ENCODE assay signal across 20 cellular contexts in genomic region chr3:10766049-10766705, GRCh38. TPM values are rescaled to one million over a fixed set of nuclear protein-coding genes. Genes with fewer than 3 reads are reported as not detected.
DNase-seq lines count a peak whose midpoint lies in the region; ATAC-seq, FAIRE-seq and TF ChIP-seq lines count a peak whose summit lies in the region.
"Had no signal": no experiment of that assay in that cellular context is flagged by ENCODE, and none has a peak within 500 bp of the region (broad histone marks: within the 10 kb centered on the region; RNA-seq: fewer than 3 reads in every experiment).

No MANE protein-coding gene starts in this region.

- no peaks in the 10 kb centered on the region for H3K4me1 ChIP-seq in esophagus muscularis mucosa
- H3K4me1 ChIP-seq: A549, Caco-2, HAP-1 had no signal

- no peak overlapping the region for H3K4me3 ChIP-seq in esophagus muscularis mucosa
- H3K4me3 ChIP-seq: A549, GM23248, HAP-1 had no signal

- H3K27ac ChIP-seq in esophagus muscularis mucosa (replicated peaks in 1 of 4): no peak overlapping the region
- H3K27ac ChIP-seq: 22Rv1, A549, C4-2B, GM23248 had no signal

- intact Hi-C loops in esophagus muscularis mucosa (cut with DNase I): loop anchor here (10.0 kb wide), 1 partner anchor 179 kb away; no protein-coding TSS in a partner anchor

- ATAC-seq in activated CD8-positive, alpha-beta memory T cell treated with anti-CD3 and anti-CD28 coated beads, Interleukin-2, amount 10 ng/mL, durations not matched to agents 7 days and 5 days: no peak
- ATAC-seq: A549 had no signal

- no peaks in the 10 kb centered on the region for H3K9me3 Mint-ChIP-seq in activated CD8-positive, alpha-beta memory T cell treated with anti-CD3 and anti-CD28 coated beads, Interleukin-2, amount 10 ng/mL, durations not matched to agents 7 days and 5 days (ENCODE audit: low read depth)
- H3K9me3 Mint-ChIP-seq in type B pancreatic cell: no peaks in the 10 kb centered on the region
- H3K9me3 Mint-ChIP-seq: CD4-positive, alpha-beta T cell had no signal

- TF ChIP-seq CTCF in esophagus muscularis mucosa (IDR thresholded peaks at IDR 0.05): no peak
- no peak for TF ChIP-seq CTCF in type B pancreatic cell (conservative IDR thresholded peaks at IDR 0.05)

- CTCF ChIA-PET in activated CD8-positive, alpha-beta memory T cell treated with anti-CD3 and anti-CD28 coated beads, Interleukin-2, amount 10 ng/mL, durations not matched to agents 7 days and 5 days (lab: Charles Lee): interaction anchor here (1.2 to 1.5 kb wide), 2 partner anchors 8 to 27 kb away, joined by 3 to 4 read pairs; no protein-coding TSS in a partner anchor

- 48% methylated on average over 4 of the region's 4 CpGs for WGBS in esophagus muscularis mucosa

- peaks cover 0 to 62% (median under 1%) of the 10 kb centered on the region in 4 donors for H3K27me3 ChIP-seq in esophagus muscularis mucosa

- H3K27ac Mint-ChIP-seq in activated CD8-positive, alpha-beta memory T cell treated with anti-CD3 and anti-CD28 coated beads, Interleukin-2, amount 10 ng/mL, durations not matched to agents 7 days and 5 days: no peak overlapping the region
- no peak overlapping the region for H3K27ac Mint-ChIP-seq in type B pancreatic cell
- H3K27ac Mint-ChIP-seq: CD4-positive, alpha-beta T cell had no signal

- H3K4me1 Mint-ChIP-seq in activated CD8-positive, alpha-beta memory T cell treated with anti-CD3 and anti-CD28 coated beads, Interleukin-2, amount 10 ng/mL, durations not matched to agents 7 days and 5 days: no peaks in the 10 kb centered on the region
- peaks cover 4% of the 10 kb centered on the region for H3K4me1 Mint-ChIP-seq in type B pancreatic cell (ENCODE audit: unreplicated experiment)

- TF ChIP-seq EP300 in esophagus muscularis mucosa (IDR thresholded peaks at IDR 0.05): no peak

- TF ChIP-seq POLR2A in esophagus muscularis mucosa (IDR thresholded peaks at IDR 0.05; ENCODE audit: low read depth) (no peak), GM12891 (IDR thresholded peaks at IDR 0.05; ENCODE audit: low read depth, low read length) (no peak)

- no peak overlapping the region for H3K4me3 Mint-ChIP-seq in activated CD8-positive, alpha-beta memory T cell treated with anti-CD3 and anti-CD28 coated beads, Interleukin-2, amount 10 ng/mL, durations not matched to agents 7 days and 5 days
- no peak overlapping the region for H3K4me3 Mint-ChIP-seq in type B pancreatic cell
- H3K4me3 Mint-ChIP-seq: CD4-positive, alpha-beta T cell had no signal

- DNase-seq in activated CD8-positive, alpha-beta memory T cell treated with anti-CD3 and anti-CD28 coated beads, Interleukin-2, amount 10 ng/mL, durations not matched to agents 7 days and 5 days: peak; percentile 32
- no peak for DNase-seq in activated CD8-positive, alpha-beta memory T cell treated with anti-CD3 and anti-CD28 coated beads for 24 hours
- DNase-seq in esophagus muscularis mucosa (ENCODE audit: extremely low spot score) (peak; percentile 89), type B pancreatic cell (ENCODE audit: extremely low spot score, unreplicated experiment) (peak; percentile 15), GM12891 (ENCODE audit: insufficient read length, low spot score) (no peak)
- no peak for DNase-seq in stimulated activated naive CD4-positive, alpha-beta T cell treated with Interleukin-2 at 50 U/mL for 16 hours (lab: John Stamatoyannopoulos, UW)
- DNase-seq in activated CD4-positive, CD25-positive, alpha-beta regulatory T cell treated with anti-CD3 and anti-CD28 coated beads, Interleukin-2, amount 50 U/mL, for 72 hours: no peak
- DNase-seq: AML-193; Caco-2; CD4-positive, alpha-beta T cell; GM23248 had no signal

- H3K27me3 Mint-ChIP-seq in activated CD8-positive, alpha-beta memory T cell treated with anti-CD3 and anti-CD28 coated beads, Interleukin-2, amount 10 ng/mL, durations not matched to agents 7 days and 5 days: peaks cover 16% of the 10 kb centered on the region
- H3K27me3 Mint-ChIP-seq in type B pancreatic cell: peaks cover 37% of the 10 kb centered on the region

- no peaks in the 10 kb centered on the region for H3K36me3 Mint-ChIP-seq in activated CD8-positive, alpha-beta memory T cell treated with anti-CD3 and anti-CD28 coated beads, Interleukin-2, amount 10 ng/mL, durations not matched to agents 7 days and 5 days
- H3K36me3 Mint-ChIP-seq in type B pancreatic cell: no peaks in the 10 kb centered on the region

- no peaks in the 10 kb centered on the region for H3K9me3 ChIP-seq in esophagus muscularis mucosa
- H3K9me3 ChIP-seq: A549, Caco-2, HAP-1 had no signal

- no peaks in the 10 kb centered on the region for H3K36me3 ChIP-seq in esophagus muscularis mucosa
- H3K36me3 ChIP-seq: HAP-1 had no signal

- no peak for FAIRE-seq in GM12891 (lab: Jason Lieb, UNC)
- FAIRE-seq: A549, D721Med, G401.6, GM12892, GM18507 had no signal

TF ChIP-seq in GM12891, 5 proteins besides CTCF, POLR2A, EP300 and RAD21:
- TF ChIP-seq SPI1 (IDR thresholded peaks at IDR 0.05; ENCODE audit: low read depth, low read length): no peak
- TF ChIP-seq POLR2AphosphoS5 (IDR thresholded peaks at IDR 0.05; ENCODE audit: low read depth, low read length): no peak
- TF ChIP-seq TAF1 (IDR thresholded peaks at IDR 0.05; ENCODE audit: low read depth, low read length): no peak
- TF ChIP-seq PAX5 (IDR thresholded peaks at IDR 0.05; ENCODE audit: insufficient read depth, low read length, severe bottlenecking): no peak
- no peak for TF ChIP-seq POU2F2 (IDR thresholded peaks at IDR 0.05; ENCODE audit: low read depth, low read length)

RNA-seq across cellular contexts. Expression of gene SLC6A11, which starts 49.9 kb away (rescaled TPM):
- not detected for total RNA-seq in activated CD8-positive, alpha-beta memory T cell treated with anti-CD3 and anti-CD28 coated beads, Interleukin-2, amount 10 ng/mL, durations not matched to agents 7 days and 5 days
- total RNA-seq in esophagus muscularis mucosa (not detected), type B pancreatic cell (ENCODE audit: low replicate concordance) (3.0 and 7.3 TPM in 2 replicates)
- not detected for polyA plus RNA-seq in GM12891 (2012; ENCODE audit: low read depth, missing spikeins)
- total RNA-seq: Caco-2; CD4-positive, alpha-beta T cell; GM23248 had no signal
- polyA plus RNA-seq: BJ, GM23248 had no signal

Comparison
In these comparisons a context has a peak if more than half of its experiments do, and no peak if none do; other contexts are left out.
1. DNase-seq: peak in activated CD8-positive, alpha-beta memory T cell treated with anti-CD3 and anti-CD28 coated beads, Interleukin-2, amount 10 ng/mL, durations not matched to agents 7 days and 5 days (single experiment), esophagus muscularis mucosa (single experiment) and type B pancreatic cell (single experiment); none in activated CD8-positive, alpha-beta memory T cell treated with anti-CD3 and anti-CD28 coated beads for 24 hours (single experiment), stimulated activated naive CD4-positive, alpha-beta T cell treated with Interleukin-2 at 50 U/mL for 16 hours (single experiment), GM12891 (single experiment) and activated CD4-positive, CD25-positive, alpha-beta regulatory T cell treated with anti-CD3 and anti-CD28 coated beads, Interleukin-2, amount 50 U/mL, for 72 hours (single experiment).